ENCODE assay signal across 23 cellular contexts in the genomic region with DNA sequence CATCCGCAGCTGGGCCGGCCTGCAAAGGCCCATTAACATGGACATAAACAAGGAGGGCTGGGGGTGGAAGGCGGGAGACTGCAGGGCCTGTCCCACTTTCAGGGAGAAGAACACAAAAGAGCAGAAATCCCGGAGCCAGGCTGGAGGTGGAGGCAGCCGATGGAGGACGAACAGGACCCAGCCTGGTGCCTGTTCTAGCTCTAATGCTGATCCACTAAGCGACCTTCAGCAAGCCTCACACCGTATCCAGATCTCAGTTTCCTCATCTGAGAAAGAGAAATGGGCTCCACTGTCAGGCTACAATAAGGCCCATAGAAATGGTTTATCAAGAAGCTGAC.
DNase-seq lines count a peak whose midpoint lies in the region; ATAC-seq, FAIRE-seq and TF ChIP-seq lines count a peak whose summit lies in the region.
"Had no signal": no experiment of that assay in that cellular context is flagged by ENCODE, and none has a peak within 500 bp of the region (broad histone marks: within the 10 kb centered on the region; RNA-seq: fewer than 3 reads in every experiment).

No MANE protein-coding gene starts in this region.

- H3K9me3 ChIP-seq in astrocyte (ENCODE audit: insufficient read depth, low read depth, low read length) (no peaks in the 10 kb centered on the region), sigmoid colon (no peaks in the 10 kb centered on the region)
- H3K9me3 ChIP-seq: esophagus squamous epithelium, lower lobe of right lung, vagina had no signal

- H3K36me3 ChIP-seq in GM23338 (ENCODE audit: insufficient read depth) (no peaks in the 10 kb centered on the region), astrocyte (ENCODE audit: insufficient read depth, low read length) (no peaks in the 10 kb centered on the region), sigmoid colon (no peaks in the 10 kb centered on the region)
- H3K36me3 ChIP-seq: esophagus squamous epithelium, lower lobe of right lung, vagina had no signal

- H4K20me1 ChIP-seq in GM23338 (replicated peaks; ENCODE audit: insufficient read depth) (no peaks in the 10 kb centered on the region), astrocyte (ENCODE audit: insufficient read depth, low read length) (peaks cover 86% of the 10 kb centered on the region)

- H3K4me3 ChIP-seq in GM23338 (no peak overlapping the region), astrocyte (ENCODE audit: insufficient read depth, low read depth, low read length) (no peak overlapping the region), sigmoid colon (no peak overlapping the region)
- H3K4me3 ChIP-seq: esophagus squamous epithelium, lower lobe of right lung, vagina had no signal

- no peaks in the 10 kb centered on the region for H3K4me1 ChIP-seq in GM23338 (ENCODE audit: insufficient read depth)
- H3K4me1 ChIP-seq in astrocyte (ENCODE audit: insufficient read depth, low read length), result peaks cover 14% of the 10 kb centered on the region
- H3K4me1 ChIP-seq in sigmoid colon, result no peaks in the 10 kb centered on the region
- H3K4me1 ChIP-seq: lower lobe of right lung had no signal

- WGBS in sigmoid colon, 2 donors, result 73 to 75% methylated on average over 8 of the region's 8 CpGs

- H3K4me2 ChIP-seq in GM23338, result no peak overlapping the region
- peak overlapping the region; percentile 1 for H3K4me2 ChIP-seq in astrocyte (ENCODE audit: low read length)

- no peak overlapping the region for H3K4me3 Mint-ChIP-seq in GM23338
- H3K4me3 Mint-ChIP-seq in astrocyte (ENCODE audit: unreplicated experiment), result no peak overlapping the region
- peak overlapping the region; percentile 30 for H3K4me3 Mint-ChIP-seq in glutamatergic neuron (ENCODE audit: unreplicated experiment)
- H3K4me3 Mint-ChIP-seq: activated CD8-positive, alpha-beta T cell treated with anti-CD3 and anti-CD28 coated beads, Interleukin-2, amount 10 ng/mL, durations not matched to agents 7 days and 5 days; activated T-cell treated with anti-CD3 and anti-CD28 coated beads, Interleukin-2, amount 50 U/mL, for 4 hours; CD8-positive, alpha-beta memory T cell; natural killer cell had no signal

- H3K36me3 Mint-ChIP-seq in GM23338 (ENCODE audit: low read depth) (no peaks in the 10 kb centered on the region), astrocyte (ENCODE audit: low read depth, unreplicated experiment) (no peaks in the 10 kb centered on the region), glutamatergic neuron (ENCODE audit: unreplicated experiment) (no peaks in the 10 kb centered on the region)
- H3K36me3 Mint-ChIP-seq: CD8-positive, alpha-beta memory T cell; natural killer cell had no signal

- H3K9me3 Mint-ChIP-seq in GM23338, result no peaks in the 10 kb centered on the region
- H3K9me3 Mint-ChIP-seq in astrocyte (ENCODE audit: unreplicated experiment), result no peaks in the 10 kb centered on the region
- H3K9me3 Mint-ChIP-seq in glutamatergic neuron (ENCODE audit: unreplicated experiment), result peaks cover 5% of the 10 kb centered on the region
- H3K9me3 Mint-ChIP-seq: activated T-cell treated with anti-CD3 and anti-CD28 coated beads, Interleukin-2, amount 50 U/mL, for 4 hours; CD8-positive, alpha-beta memory T cell; natural killer cell had no signal

- H3K27me3 ChIP-seq in GM23338 (ENCODE audit: insufficient read depth) (no peaks in the 10 kb centered on the region), astrocyte (ENCODE audit: insufficient read depth, low read length) (no peaks in the 10 kb centered on the region), sigmoid colon (no peaks in the 10 kb centered on the region)
- H3K27me3 ChIP-seq: esophagus squamous epithelium, vagina had no signal

- no peaks in the 10 kb centered on the region for H3F3A ChIP-seq in GM23338 (replicated peaks; ENCODE audit: low read depth)

- peak overlapping the region; percentile 66; the same call in 1 of the 2 replicates for H2AFZ ChIP-seq in GM23338
- H2AFZ ChIP-seq in astrocyte (ENCODE audit: low read depth, low read length), result no peak overlapping the region

- no peak for TF ChIP-seq POLR2A in sigmoid colon (IDR thresholded peaks at IDR 0.05)

- H3K27ac ChIP-seq in GM23338 (ENCODE audit: low read depth) (no peak overlapping the region), astrocyte (ENCODE audit: low read depth, low read length) (no peak overlapping the region), sigmoid colon (no peak overlapping the region)
- H3K27ac ChIP-seq: lower lobe of right lung, vagina had no signal

- FAIRE-seq in astrocyte (lab: Jason Lieb, UNC), result no peak
- no peak for FAIRE-seq in D721Med (lab: Jason Lieb, UNC)
- FAIRE-seq: endometrium, HepG2 had no signal

- H3K27me3 Mint-ChIP-seq in GM23338 (ENCODE audit: insufficient read depth, low read depth, poor library complexity) (peaks cover 5% of the 10 kb centered on the region), astrocyte (ENCODE audit: low read depth, unreplicated experiment) (peaks cover 13% of the 10 kb centered on the region), glutamatergic neuron (ENCODE audit: unreplicated experiment) (peaks cover 5% of the 10 kb centered on the region)

- ATAC-seq in GM23338 (no peak), HG03442 (IDR thresholded peaks at IDR 0.05; ENCODE audit: unreplicated experiment) (no peak)
- ATAC-seq: activated CD8-positive, alpha-beta T cell treated with anti-CD3 and anti-CD28 coated beads, Interleukin-2, amount 10 ng/mL, durations not matched to agents 7 days and 5 days; activated T-cell treated with anti-CD3 and anti-CD28 coated beads, Interleukin-2, amount 50 U/mL, for 4 hours; lower lobe of right lung; natural killer cell had no signal

- TF ChIP-seq CTCF in GM23338 (conservative IDR thresholded peaks at IDR 0.05; ENCODE audit: low read depth in 2 of 2) (no peak), astrocyte (IDR thresholded peaks at IDR 0.05; ENCODE audit: insufficient read depth, low read depth, low read length) (no peak), glutamatergic neuron (IDR thresholded peaks at IDR 0.05; ENCODE audit: partially characterized antibody, unreplicated experiment) (no peak), sigmoid colon (IDR thresholded peaks at IDR 0.05) (no peak), D721Med (IDR thresholded peaks at IDR 0.05; ENCODE audit: insufficient read depth, missing control alignments) (no peak)

- no peak overlapping the region for H3K9ac ChIP-seq in astrocyte (ENCODE audit: low read length)

- no peak for DNase-seq in GM23338 (ENCODE audit: low spot score)
- DNase-seq in astrocyte (ENCODE audit: low read depth), result no peak
- DNase-seq in glutamatergic neuron, result no peak
- DNase-seq in sigmoid colon, result peak; percentile 58
- no peak for DNase-seq in NCI-H748 (lab: John Stamatoyannopoulos, UW; ENCODE audit: unreplicated experiment)
- no peak for DNase-seq in D721Med (ENCODE audit: insufficient read length, low spot score)
- DNase-seq: activated CD8-positive, alpha-beta T cell treated with anti-CD3 and anti-CD28 coated beads, Interleukin-2, amount 10 ng/mL, durations not matched to agents 7 days and 5 days; activated gamma-delta T cell; activated T-cell treated with anti-CD3 and anti-CD28 coated beads, Interleukin-2, amount 50 U/mL, for 4 hours; CD8-positive, alpha-beta memory T cell; central memory CD4-positive, alpha-beta T cell; esophagus squamous epithelium; foreskin melanocyte; lower lobe of right lung; NCI-H226; NCI-H748 treated with DMSO at 0.1 percent for 48 hours; stimulated activated naive CD4-positive, alpha-beta T cell; T-helper 2 cell had no signal

- H3K9me2 ChIP-seq in GM23338 (ENCODE audit: insufficient read depth), result no peaks in the 10 kb centered on the region

- H3K27ac Mint-ChIP-seq in GM23338, result no peak overlapping the region
- no peak overlapping the region for H3K27ac Mint-ChIP-seq in astrocyte (ENCODE audit: unreplicated experiment)
- no peak overlapping the region for H3K27ac Mint-ChIP-seq in glutamatergic neuron (ENCODE audit: unreplicated experiment)
- H3K27ac Mint-ChIP-seq: activated CD8-positive, alpha-beta T cell treated with anti-CD3 and anti-CD28 coated beads, Interleukin-2, amount 10 ng/mL, durations not matched to agents 7 days and 5 days; CD8-positive, alpha-beta memory T cell; natural killer cell had no signal

- H3K79me2 ChIP-seq in GM23338 (replicated peaks; ENCODE audit: insufficient read depth) (no peaks in the 10 kb centered on the region), astrocyte (ENCODE audit: insufficient read depth, low read length) (peaks cover 66% of the 10 kb centered on the region)

- H3K4me1 Mint-ChIP-seq in GM23338, result peaks cover 6% of the 10 kb centered on the region; the same call in 1 of the 3 replicates
- H3K4me1 Mint-ChIP-seq in astrocyte (ENCODE audit: low read depth, unreplicated experiment), result no peaks in the 10 kb centered on the region
- peaks cover 19% of the 10 kb centered on the region for H3K4me1 Mint-ChIP-seq in glutamatergic neuron (ENCODE audit: low read depth, unreplicated experiment)
- H3K4me1 Mint-ChIP-seq: CD8-positive, alpha-beta memory T cell; natural killer cell had no signal

- intact Hi-C loops in sigmoid colon (cut with DNase I), result no loop called here

- TF ChIP-seq EP300 in sigmoid colon (IDR thresholded peaks at IDR 0.05), result no peak

TF ChIP-seq in GM23338, 12 proteins besides CTCF, POLR2A, EP300 and RAD21 (continues in another document):
- no peak for TF ChIP-seq ZNF331 (CRISPR knock-in tag; IDR thresholded peaks at IDR 0.05; ENCODE audit: low read depth)
- no peak for TF ChIP-seq STAT1 (IDR thresholded peaks at IDR 0.05; ENCODE audit: unreplicated experiment)
- no peak for TF ChIP-seq ETS1 (IDR thresholded peaks at IDR 0.05)
- TF ChIP-seq CREB1 (CRISPR knock-in tag; IDR thresholded peaks at IDR 0.05; ENCODE audit: low read depth), result no peak
- no peak for TF ChIP-seq NANOG (IDR thresholded peaks at IDR 0.05; ENCODE audit: borderline replicate concordance)
- no peak for TF ChIP-seq POLR2AphosphoS5 (IDR thresholded peaks at IDR 0.05; ENCODE audit: low read depth)
- TF ChIP-seq EZH2phosphoT487 (IDR thresholded peaks at IDR 0.05; ENCODE audit: unreplicated experiment), result no peak
- TF ChIP-seq ZNF114 (CRISPR knock-in tag; IDR thresholded peaks at IDR 0.05), result no peak
- TF ChIP-seq EZH2 (IDR thresholded peaks at IDR 0.05; ENCODE audit: low read depth, unreplicated experiment), result no peak
